In genomic region chr22:29245626-29246385, GRCh38 we compare ENCODE assay signal across 8 cellular contexts. TPM values are rescaled to one million over a fixed set of nuclear protein-coding genes. Genes with fewer than 3 reads are reported as not detected.
DNase-seq lines count a peak whose midpoint lies in the region; ATAC-seq, FAIRE-seq and TF ChIP-seq lines count a peak whose summit lies in the region.

No MANE protein-coding gene starts in this region.

- no peaks in the 10 kb centered on the region for H3K79me2 ChIP-seq in parathyroid adenoma

- in situ Hi-C loops in G401 (cut with HindIII; ENCODE audit: low sequenced_read_pairs), result no loop called here

- peak; percentile 71 for ATAC-seq in foreskin keratinocyte
- peak; percentile 97 for ATAC-seq in upper lobe of right lung
- no peak for ATAC-seq in GM18868 (IDR thresholded peaks at IDR 0.05; ENCODE audit: unreplicated experiment)

- H3K4me2 ChIP-seq in parathyroid adenoma (ENCODE audit: low read length), result no peak overlapping the region

- DNase-seq in G401 (ENCODE audit: low spot score) (peak; percentile 75), HTR-8/SVneo (ENCODE audit: insufficient read length, low spot score) (peak; percentile 67), RPMI8226 (peak; percentile 70), foreskin keratinocyte (peak in 1 of 2 donors; percentile 33), upper lobe of right lung (peak; percentile 80)
- DNase-seq in activated T-helper 9 cell treated with anti-CD3 and anti-CD28 coated beads, Interleukin-2, amount 50 U/mL, for 16 hours (ENCODE audit: low read depth), result peak; percentile 48

- no peak overlapping the region for H2AFZ ChIP-seq in parathyroid adenoma

- H3K36me3 ChIP-seq in parathyroid adenoma (ENCODE audit: control insufficient read depth, insufficient read depth, low read length), result no peaks in the 10 kb centered on the region
- H3K36me3 ChIP-seq in upper lobe of right lung, result no peaks in the 10 kb centered on the region

- no peaks in the 10 kb centered on the region for H3K4me1 ChIP-seq in foreskin keratinocyte
- H3K4me1 ChIP-seq in parathyroid adenoma, result no peaks in the 10 kb centered on the region
- H3K4me1 ChIP-seq in upper lobe of right lung, result peaks cover 6% of the 10 kb centered on the region

- no peak overlapping the region for H3K9ac ChIP-seq in parathyroid adenoma

- peak; percentile 40 for FAIRE-seq in HTR-8/SVneo (lab: Jason Lieb, UNC)

- H3K9me3 ChIP-seq in parathyroid adenoma (ENCODE audit: control insufficient read depth, low read length) (no peaks in the 10 kb centered on the region), upper lobe of right lung (no peaks in the 10 kb centered on the region)

- TF ChIP-seq CTCF in foreskin keratinocyte (conservative IDR thresholded peaks at IDR 0.05) (peak; percentile 92), parathyroid adenoma (IDR thresholded peaks at IDR 0.05) (peak; percentile 86), upper lobe of right lung (IDR thresholded peaks at IDR 0.05) (peak; percentile 97)

- H3K27ac ChIP-seq in foreskin keratinocyte, result no peak overlapping the region
- H3K27ac ChIP-seq in parathyroid adenoma, result no peak overlapping the region
- H3K27ac ChIP-seq in upper lobe of right lung, result no peak overlapping the region

- H3K27me3 ChIP-seq in foreskin keratinocyte (peaks cover 2% of the 10 kb centered on the region), parathyroid adenoma (ENCODE audit: control insufficient read depth, insufficient read depth, low read length) (no peaks in the 10 kb centered on the region), upper lobe of right lung (no peaks in the 10 kb centered on the region)

- H3K4me3 ChIP-seq in parathyroid adenoma (ENCODE audit: low read depth, low read length) (no peak overlapping the region), upper lobe of right lung (no peak overlapping the region)

- intact Hi-C loops in upper lobe of right lung (cut with DNase I), result loop anchor here (5.0 kb wide), 1 partner anchor 89 kb away; no protein-coding TSS in a partner anchor

RNA-seq across cellular contexts. Expression of gene RHBDD3, which starts 22.0 kb away (rescaled TPM):
- 82.7 and 117 TPM in 2 replicates for total RNA-seq in G401 (2014; rRNA removed; shearing (Covaris generic))
- total RNA-seq in foreskin keratinocyte (21.4 and 21.7 TPM in 2 replicates), upper lobe of right lung (19.0 TPM)
- 21.8 and 22.7 TPM in 2 replicates for polyA plus RNA-seq in foreskin keratinocyte

RNA-seq across cellular contexts. Expression of gene EWSR1, which starts 22.3 kb away (rescaled TPM):
- 164 and 196 TPM in 2 replicates for total RNA-seq in G401 (2014; rRNA removed; shearing (Covaris generic))
- total RNA-seq in foreskin keratinocyte (267 and 315 TPM in 2 replicates), upper lobe of right lung (149 TPM)
- 231 and 253 TPM in 2 replicates for polyA plus RNA-seq in foreskin keratinocyte

RNA-seq across cellular contexts. Expression of gene EMID1, which starts 40.1 kb away (rescaled TPM):
- total RNA-seq in G401 (2014; rRNA removed; shearing (Covaris generic)), result 7.9 and 20.7 TPM in 2 replicates
- not detected in 2 replicates for total RNA-seq in foreskin keratinocyte
- polyA plus RNA-seq in foreskin keratinocyte, result not detected in 2 replicates
- 15.2 TPM for total RNA-seq in upper lobe of right lung
